8 cellular contexts compared by ENCODE assay signal in the genomic region with DNA sequence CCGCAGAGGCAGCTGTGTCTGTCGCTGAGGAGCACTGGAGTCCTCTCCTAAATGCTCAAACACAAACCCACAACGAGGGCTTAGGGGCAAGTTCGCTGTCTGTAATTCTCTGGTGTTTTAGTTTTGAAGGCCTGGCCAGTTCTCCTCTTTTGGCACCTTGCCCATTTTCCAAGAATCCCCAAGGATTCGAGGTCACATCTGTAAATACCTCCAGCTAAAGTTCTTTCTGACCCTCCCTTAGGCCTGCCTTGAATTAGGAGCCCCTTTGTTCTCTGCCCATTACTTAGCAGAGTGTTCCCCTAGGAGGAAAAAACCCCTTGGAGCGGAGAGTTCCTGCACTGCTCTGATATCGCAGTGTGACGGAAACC. TPM values are rescaled to one million over a fixed set of nuclear protein-coding genes. Genes with fewer than 3 reads are reported as not detected.
DNase-seq lines count a peak whose midpoint lies in the region; ATAC-seq, FAIRE-seq and TF ChIP-seq lines count a peak whose summit lies in the region.

No MANE protein-coding gene starts in this region.

- in situ Hi-C loops in IMR-90 (cut with MboI; ENCODE audit: low sequenced_read_pairs) = no loop called here
- in situ Hi-C loops in GM23248 (cut with MboI) = no loop called here

- no peaks in the 10 kb centered on the region for H3K79me2 ChIP-seq in GM23248 (ENCODE audit: insufficient read depth)

- no peak overlapping the region for H3K56ac ChIP-seq in IMR-90 (ENCODE audit: extremely low read depth, insufficient read depth, low read length)

- peak overlapping the region; percentile 67; the same call in 1 of the 2 replicates for H3K14ac ChIP-seq in IMR-90 (replicated peaks; ENCODE audit: low read depth, low read length)

- H2AK9ac ChIP-seq in IMR-90 (replicated peaks; ENCODE audit: low read depth, low read length, poor library complexity) = peak overlapping the region; percentile 99

- TF ChIP-seq CTCF in IMR-90 (conservative IDR thresholded peaks at IDR 0.05; ENCODE audit: low read depth, low read length) = no peak
- no peak for TF ChIP-seq CTCF in dorsolateral prefrontal cortex (IDR thresholded peaks at IDR 0.05 in 54 of 56, conservative IDR thresholded peaks at IDR 0.05 in 2 of 56; ENCODE audit: low read depth in 1 of 56, partially characterized antibody in 56 of 56)
- no peak for TF ChIP-seq CTCF in neural crest cell (conservative IDR thresholded peaks at IDR 0.05)
- TF ChIP-seq CTCF in glutamatergic neuron (IDR thresholded peaks at IDR 0.05; ENCODE audit: partially characterized antibody, unreplicated experiment) = no peak

- H2BK120ac ChIP-seq in IMR-90 (ENCODE audit: low read depth, low read length) = peak overlapping the region; percentile 12

- H3K4ac ChIP-seq in IMR-90 (ENCODE audit: low read depth, low read length) = peak overlapping the region; percentile 74

- POLR2A ChIA-PET in IMR-90 (lab: Charles Lee; ENCODE audit: unreplicated experiment) = interaction anchor here (0.5 to 0.7 kb wide), 2 partner anchors 10 to 819 kb away, joined by 3 to 4 read pairs; no protein-coding TSS in a partner anchor

- H4K8ac ChIP-seq in IMR-90 (ENCODE audit: low read depth in 2 of 2, low read length in 2 of 2) = peak overlapping the region; percentile 28 to 80; a peak in 3 of 4 replicates

- no peak overlapping the region for H3K23ac ChIP-seq in IMR-90 (ENCODE audit: low read depth, low read length)

- DNase-seq in IMR-90 (no peak), dorsolateral prefrontal cortex (no peak), neural crest cell (ENCODE audit: low read depth, low spot score) (no peak), small intestine (no peak), glutamatergic neuron (no peak), GM23248 (no peak)

- H3K4me3 ChIP-seq in BLaER1 treated with 17β-estradiol and CSF1 and Interleukin-3, amounts not matched to agents 10 nM and 100 nM = peak overlapping the region in 1 of 10 experiments; percentile 72; a peak in 1 of 20 replicates
- H3K4me3 ChIP-seq in IMR-90 (ENCODE audit: insufficient read depth, low read depth, low read length) (no peak overlapping the region), dorsolateral prefrontal cortex (no peak overlapping the region), small intestine (ENCODE audit: low read depth in 1 of 2, low read length in 2 of 2) (no peak overlapping the region), GM23248 (no peak overlapping the region)

- H3K27ac Mint-ChIP-seq in neural crest cell (ENCODE audit: unreplicated experiment) = peak overlapping the region; percentile 57
- no peak overlapping the region for H3K27ac Mint-ChIP-seq in glutamatergic neuron (ENCODE audit: unreplicated experiment)

- peaks cover 22% of the 10 kb centered on the region for H3K4me1 Mint-ChIP-seq in neural crest cell
- H3K4me1 Mint-ChIP-seq in glutamatergic neuron (ENCODE audit: low read depth, unreplicated experiment) = peaks cover under 1% of the 10 kb centered on the region

- no peaks in the 10 kb centered on the region for H3K9me3 ChIP-seq in BLaER1 treated with 17β-estradiol and CSF1 and Interleukin-3, amounts not matched to agents 10 nM and 100 nM (replicated peaks in 1 of 11)
- no peaks in the 10 kb centered on the region for H3K9me3 ChIP-seq in IMR-90 (ENCODE audit: control insufficient read depth, insufficient read depth, low read length)
- H3K9me3 ChIP-seq in small intestine (ENCODE audit: control insufficient read depth, low read depth) = no peaks in the 10 kb centered on the region
- no peaks in the 10 kb centered on the region for H3K9me3 ChIP-seq in GM23248 (ENCODE audit: low read depth)

- dilution Hi-C loops in IMR-90 (cut with HindIII; ENCODE audit: low sequenced_read_pairs, unreplicated experiment) = no loop called here

- peak overlapping the region; percentile 48 for H2BK5ac ChIP-seq in IMR-90 (ENCODE audit: low read depth, low read length, poor library complexity, severe bottlenecking)

- no peak for TF ChIP-seq RAD21 in IMR-90 (IDR thresholded peaks at IDR 0.05; ENCODE audit: low read length)

- H3F3A ChIP-seq in GM23248 (ENCODE audit: insufficient read depth) = 0 out of 2 replicates have a peak, but pooled peaks cover 5% of the 10 kb centered on the region

- peak overlapping the region; percentile 81 to 96 (median 91); a peak in 19 of 22 replicates for H3K4me2 ChIP-seq in BLaER1 treated with 17β-estradiol and CSF1 and Interleukin-3, amounts not matched to agents 10 nM and 100 nM
- H3K4me2 ChIP-seq in IMR-90 (ENCODE audit: low read depth, low read length) (no peak overlapping the region), GM23248 (ENCODE audit: unreplicated experiment) (no peak overlapping the region)

- H2AK5ac ChIP-seq in IMR-90 (ENCODE audit: low read depth, low read length) = peak overlapping the region; percentile 91

- no peaks in the 10 kb centered on the region for H3K36me3 Mint-ChIP-seq in neural crest cell (ENCODE audit: low read depth)
- no peaks in the 10 kb centered on the region for H3K36me3 Mint-ChIP-seq in glutamatergic neuron (ENCODE audit: unreplicated experiment)

- peak overlapping the region; percentile 37; the same call in 1 of the 2 replicates for H4K5ac ChIP-seq in IMR-90 (ENCODE audit: low read depth, low read length)

- H3K9me2 ChIP-seq in GM23248 (ENCODE audit: insufficient read depth) = no peaks in the 10 kb centered on the region

- H4K91ac ChIP-seq in IMR-90 (ENCODE audit: insufficient read depth, low read depth, low read length) = peak overlapping the region; percentile 78

- peaks cover 0 to 43% (median 0%) of the 10 kb centered on the region in 11 experiments; a peak in 6 of 22 replicates for H4K20me1 ChIP-seq in BLaER1 treated with 17β-estradiol and CSF1 and Interleukin-3, amounts not matched to agents 10 nM and 100 nM
- H4K20me1 ChIP-seq in IMR-90 (ENCODE audit: insufficient read depth, low read length) = peaks cover 6% of the 10 kb centered on the region; the same call in 1 of the 2 replicates
- no peaks in the 10 kb centered on the region for H4K20me1 ChIP-seq in GM23248 (ENCODE audit: insufficient read depth)

- H3K9me1 ChIP-seq in IMR-90 (ENCODE audit: insufficient read depth, low read length) = peaks cover 25% of the 10 kb centered on the region

- CTCF ChIA-PET in IMR-90 (lab: Yijun Ruan, JAX) = no interaction called here

- H3K27me3 ChIP-seq in BLaER1 treated with 17β-estradiol and CSF1 and Interleukin-3, amounts not matched to agents 10 nM and 100 nM = no peaks in the 10 kb centered on the region
- no peaks in the 10 kb centered on the region for H3K27me3 ChIP-seq in IMR-90 (ENCODE audit: control insufficient read depth, insufficient read depth, low read length)
- no peaks in the 10 kb centered on the region for H3K27me3 ChIP-seq in dorsolateral prefrontal cortex
- no peaks in the 10 kb centered on the region for H3K27me3 ChIP-seq in small intestine (ENCODE audit: control insufficient read depth in 2 of 2, insufficient read depth in 2 of 2, low read length in 2 of 2)
- no peaks in the 10 kb centered on the region for H3K27me3 ChIP-seq in GM23248 (replicated peaks; ENCODE audit: insufficient read depth)

- H3K9me3 Mint-ChIP-seq in neural crest cell = no peaks in the 10 kb centered on the region
- peaks cover 2% of the 10 kb centered on the region for H3K9me3 Mint-ChIP-seq in glutamatergic neuron (ENCODE audit: unreplicated experiment)

- H2BK15ac ChIP-seq in IMR-90 (ENCODE audit: low read depth, low read length) = no peak overlapping the region

- H3K4me3 Mint-ChIP-seq in neural crest cell (no peak overlapping the region), glutamatergic neuron (ENCODE audit: unreplicated experiment) (no peak overlapping the region)

- H3K27ac ChIP-seq in BLaER1 treated with 17β-estradiol and CSF1 and Interleukin-3, amounts not matched to agents 10 nM and 100 nM = peak overlapping the region in 3 of 11 experiments; percentile 13 to 74 (median 71); a peak in 2 of 22 replicates
- peak overlapping the region; percentile 39 for H3K27ac ChIP-seq in IMR-90 (ENCODE audit: insufficient read depth, low read length)
- peak overlapping the region in 42 of 59 donors; percentile 17 to 86 (median 66) for H3K27ac ChIP-seq in dorsolateral prefrontal cortex
- H3K27ac ChIP-seq in small intestine (ENCODE audit: low read depth in 1 of 2, low read length in 1 of 2) = peak overlapping the region in 1 of 2 donors; percentile 27
- no peak overlapping the region for H3K27ac ChIP-seq in GM23248

- H3K79me1 ChIP-seq in IMR-90 (ENCODE audit: low read depth in 1 of 2, low read length in 2 of 2) = peaks cover 12 to 33% of the 10 kb centered on the region in 2 experiments; a peak in 3 of 4 replicates

- intact Hi-C loops in IMR-90 (cut with micrococcal nuclease) (loop anchor here (10.0 kb wide), 1 partner anchor 241 kb away; no protein-coding TSS in a partner anchor), dorsolateral prefrontal cortex (cut with DNase I) (no loop called here)

- H3K9ac ChIP-seq in BLaER1 treated with 17β-estradiol and CSF1 and Interleukin-3, amounts not matched to agents 10 nM and 100 nM = peak overlapping the region in 4 of 11 experiments; percentile 73 to 79 (median 75); a peak in 5 of 22 replicates
- H3K9ac ChIP-seq in IMR-90 (ENCODE audit: low read depth, low read length) (no peak overlapping the region), GM23248 (no peak overlapping the region)

- H3K36me3 ChIP-seq in BLaER1 treated with 17β-estradiol and CSF1 and Interleukin-3, amounts not matched to agents 10 nM and 100 nM = peaks cover 33 to 45% (median 44%) of the 10 kb centered on the region in 11 experiments
- H3K36me3 ChIP-seq in IMR-90 (ENCODE audit: control insufficient read depth, insufficient read depth, low read length) = peaks cover 30% of the 10 kb centered on the region
- peaks cover 7 to 8% of the 10 kb centered on the region in 2 donors for H3K36me3 ChIP-seq in small intestine (ENCODE audit: control insufficient read depth in 2 of 2, insufficient read depth in 2 of 2, low read length in 2 of 2)
- H3K36me3 ChIP-seq in GM23248 (ENCODE audit: low read depth) = no peaks in the 10 kb centered on the region

- peaks cover 21 to 40% (median 31%) of the 10 kb centered on the region in 10 experiments for H3K4me1 ChIP-seq in BLaER1 treated with 17β-estradiol and CSF1 and Interleukin-3, amounts not matched to agents 10 nM and 100 nM
- H3K4me1 ChIP-seq in IMR-90 (ENCODE audit: control insufficient read depth, insufficient read depth, low read length) (peaks cover 28% of the 10 kb centered on the region), small intestine (ENCODE audit: control insufficient read depth in 2 of 2, insufficient read depth in 1 of 2, low read depth in 1 of 2, low read length in 1 of 2) (peaks cover 0 to 8% of the 10 kb centered on the region in 2 donors), GM23248 (ENCODE audit: insufficient read depth) (peaks cover 4% of the 10 kb centered on the region; the same call in 1 of the 2 replicates)

- H3K27me3 Mint-ChIP-seq in neural crest cell (ENCODE audit: low read depth) (no peaks in the 10 kb centered on the region), glutamatergic neuron (ENCODE audit: unreplicated experiment) (peaks cover 5% of the 10 kb centered on the region)

- H2AFZ ChIP-seq in IMR-90 (replicated peaks; ENCODE audit: low read length, poor library complexity) (peak overlapping the region; percentile 96), GM23248 (no peak overlapping the region)

- FAIRE-seq in small intestine (lab: Jason Lieb, UNC) = no peak

- no CpG with 5 or more reads among the region's 8 CpGs for WGBS in IMR-90 (ENCODE audit: extremely low coverage in 2 of 2, insufficient read length in 1 of 2), 2 experiments
- 71 to 74% (median 73%) methylated on average over 8 of the region's 8 CpGs for WGBS in small intestine, 3 donors
- 51 to 54% methylated on average over 8 of the region's 8 CpGs for WGBS in GM23248 (ENCODE audit: low coverage in 1 of 2, low lambda C conversion rate in 2 of 2, missing lambda C conversion rate in 2 of 2), 2 experiments

- BruUV-seq in IMR-90 (replicated peaks; lab: Mats Ljungman, UMichigan) = no TSS peak

- peak overlapping the region; percentile 54; the same call in 1 of the 2 replicates for H2BK20ac ChIP-seq in IMR-90 (ENCODE audit: low read depth, low read length)

- ATAC-seq in IMR-90 (ENCODE audit: low read depth) = no peak
- ATAC-seq in GM21576 (IDR thresholded peaks at IDR 0.05; ENCODE audit: unreplicated experiment) = no peak

- TF ChIP-seq POLR2A in IMR-90 (IDR thresholded peaks at IDR 0.05; ENCODE audit: low read depth, low read length) = no peak

- H3K18ac ChIP-seq in IMR-90 (ENCODE audit: low read depth, low read length) = no peak overlapping the region; the same call in 1 of the 2 replicates

RNA-seq across cellular contexts. Expression of a gene that starts 0.7 kb away (rescaled TPM):
- total RNA-seq in IMR-90 (2012; rRNA removed) (5.8 and 6.5 TPM in 2 replicates), dorsolateral prefrontal cortex (10 to 100 TPM in 88 of 120 experiments, 1 to 10 TPM in 32; 5.9 to 27.4 (median 12.6) TPM), neural crest cell (5.0 and 5.7 TPM in 2 replicates), glutamatergic neuron (ENCODE audit: unreplicated experiment) (5.5 TPM)
- polyA plus RNA-seq in IMR-90 (2012; rRNA removed) (16.3 and 16.4 TPM in 2 replicates), small intestine (1 to 10 TPM; 2.7 to 7.2 (median 4.6) TPM), GM23248 (2016; fragmentation: Nextera tagmentation; extraction: Ambion mirVana) (12.0 and 12.1 TPM in 2 replicates)
- polyA plus RNA-seq in IMR-90 (2012; cell fraction: cytosol; rRNA removed) = 11.1 and 18.4 TPM in 2 replicates
- 78.4 and 95.1 TPM in 2 replicates for polyA plus RNA-seq in IMR-90 (2012; cell fraction: nucleus; rRNA removed; ENCODE audit: low replicate concordance)
- 13.8 and 14.0 TPM in 2 replicates for total RNA-seq in GM23248 (2014; rRNA removed; shearing (Covaris generic))

RNA-seq across cellular contexts. Expression of a gene that starts 31.0 kb away (rescaled TPM):
- total RNA-seq in IMR-90 (2012; rRNA removed) (14.0 and 15.8 TPM in 2 replicates), dorsolateral prefrontal cortex (10 to 100 TPM; 37.6 to 78.5 (median 54.4) TPM), neural crest cell (45.2 and 46.9 TPM in 2 replicates), glutamatergic neuron (ENCODE audit: unreplicated experiment) (34.4 TPM)
- polyA plus RNA-seq in IMR-90 (2012; rRNA removed) (55.2 and 60.9 TPM in 2 replicates), small intestine (10 to 100 TPM; 47.5 to 83.2 (median 76.5) TPM), GM23248 (2016; fragmentation: Nextera tagmentation; extraction: Ambion mirVana) (80.6 and 86.9 TPM in 2 replicates)
- polyA plus RNA-seq in IMR-90 (2012; cell fraction: cytosol; rRNA removed) = 48.7 and 61.4 TPM in 2 replicates
- 100 and 167 TPM in 2 replicates for polyA plus RNA-seq in IMR-90 (2012; cell fraction: nucleus; rRNA removed; ENCODE audit: low replicate concordance)
- 53.2 and 54.5 TPM in 2 replicates for total RNA-seq in GM23248 (2014; rRNA removed; shearing (Covaris generic))

Comparison
In these comparisons a context has a peak if more than half of its experiments do, and no peak if none do; other contexts are left out.
1. H3K4me2 ChIP-seq: peak in BLaER1 treated with 17β-estradiol and CSF1 and Interleukin-3, amounts not matched to agents 10 nM and 100 nM (11 of 11); none in IMR-90 (single experiment) and GM23248 (single experiment).